18 cellular contexts compared by ENCODE assay signal in the genomic region with DNA sequence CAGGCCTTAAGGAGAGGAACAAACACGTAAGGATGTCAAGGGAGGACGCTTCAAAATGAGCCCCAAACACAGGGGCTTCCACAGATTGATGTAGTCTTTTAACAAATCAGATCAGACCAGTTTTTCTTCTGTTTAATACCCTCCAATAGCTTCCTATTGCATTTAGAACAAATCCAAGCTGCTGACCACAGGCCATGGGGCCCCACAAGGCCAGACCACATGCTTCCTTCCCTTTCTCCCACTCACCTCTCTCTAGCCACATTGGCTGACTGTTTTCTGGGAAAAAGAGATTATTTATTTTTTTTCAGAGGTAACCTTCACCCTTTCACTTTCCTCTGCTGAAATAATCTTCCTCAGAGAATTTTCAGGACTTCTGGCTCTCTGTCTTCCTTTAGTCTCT.
A peak's percentile ranks its signal among the peaks of the same experiment; 100 is the strongest.
DNase-seq lines count a peak whose midpoint lies in the region; ATAC-seq and TF ChIP-seq lines count a peak whose summit lies in the region.
"Had no signal": no experiment of that assay in that cellular context is flagged by ENCODE, and none has a peak within 500 bp of the region (broad histone marks: within the 10 kb centered on the region; RNA-seq: fewer than 3 reads in every experiment).

No MANE protein-coding gene starts in this region.

- TF ChIP-seq CTCF in WERI-Rb-1 (IDR thresholded peaks at IDR 0.05; ENCODE audit: low read depth, low read length) (no peak), nephron (IDR thresholded peaks at IDR 0.05; ENCODE audit: unreplicated experiment in 3 of 3) (no peak)

- H3K36me3 ChIP-seq in WERI-Rb-1, result no peaks in the 10 kb centered on the region

- no peak overlapping the region for H3K27ac ChIP-seq in WERI-Rb-1
- no peak overlapping the region for H3K27ac ChIP-seq in caudate nucleus (ENCODE audit: low read depth, low read length)
- H3K27ac ChIP-seq: KMS-11, PC-9, RWPE1 had no signal

- H3K4me3 Mint-ChIP-seq in nephron, result peak overlapping the region in 1 of 3 experiments; percentile 2
- H3K4me3 Mint-ChIP-seq: CD8-positive, alpha-beta memory T cell had no signal

- DNase-seq in CMK (ENCODE audit: low read depth), result peak; percentile 8
- DNase-seq in NCI-H82 (lab: John Stamatoyannopoulos, UW), result peak; percentile 48
- peak; percentile 40 for DNase-seq in WERI-Rb-1
- no peak for DNase-seq in caudate nucleus (lab: John Stamatoyannopoulos, UW)
- no peak for DNase-seq in DMS114 treated with DMSO at 0.1 percent for 48 hours (lab: John Stamatoyannopoulos, UW; ENCODE audit: unreplicated experiment)
- DNase-seq in stimulated activated CD4-positive, alpha-beta T cell treated with anti-CD3 and anti-CD28 coated beads, Interleukin-4, amount 100 ng/mL, for 1 hour, result no peak
- DNase-seq: CD8-positive, alpha-beta memory T cell; DND-41; NCI-H1048; NCI-H2081 treated with DMSO at 0.1 percent for 48 hours; NCI-H510A treated with DMSO at 0.1 percent for 48 hours; PC-9; SIG-M5 had no signal

- ATAC-seq in HG03039 (IDR thresholded peaks at IDR 0.05; ENCODE audit: unreplicated experiment), result no peak

- peak overlapping the region; percentile 34 to 72 (median 64) for H3K27ac Mint-ChIP-seq in nephron
- H3K27ac Mint-ChIP-seq: H9 had no signal

- H3K27me3 ChIP-seq in WERI-Rb-1 (ENCODE audit: insufficient read depth, low read depth, severe bottlenecking), result peaks cover 40% of the 10 kb centered on the region

- H3K4me3 ChIP-seq in WERI-Rb-1 (ENCODE audit: low read depth, low read length), result no peak overlapping the region
- H3K4me3 ChIP-seq: PC-9 had no signal

- peaks cover 3% of the 10 kb centered on the region for H3K9me3 Mint-ChIP-seq in nephron
- H3K9me3 Mint-ChIP-seq: CD8-positive, alpha-beta memory T cell had no signal

- H3K4me1 Mint-ChIP-seq in nephron, result peaks cover 22% of the 10 kb centered on the region

- no peaks in the 10 kb centered on the region for H3K36me3 Mint-ChIP-seq in nephron (ENCODE audit: low read depth)
- H3K36me3 Mint-ChIP-seq: CD8-positive, alpha-beta memory T cell had no signal

- H3K9me3 ChIP-seq in WERI-Rb-1 (ENCODE audit: severe bottlenecking), result no peaks in the 10 kb centered on the region

- peaks cover 7% of the 10 kb centered on the region for H3K27me3 Mint-ChIP-seq in nephron (ENCODE audit: low read depth)

Comparison
In these comparisons a context has a peak if more than half of its experiments do, and no peak if none do; other contexts are left out.
1. DNase-seq: peak in CMK (single experiment), NCI-H82 (single experiment) and WERI-Rb-1 (single experiment); none in caudate nucleus (0 of 61), DMS114 treated with DMSO at 0.1 percent for 48 hours (single experiment) and stimulated activated CD4-positive, alpha-beta T cell treated with anti-CD3 and anti-CD28 coated beads, Interleukin-4, amount 100 ng/mL, for 1 hour (single experiment).